8 cellular contexts compared by ENCODE assay signal in genomic region chr19:47483200-47483599, GRCh38. TPM values are rescaled to one million over a fixed set of nuclear protein-coding genes. Genes with fewer than 3 reads are reported as not detected.
DNase-seq lines count a peak whose midpoint lies in the region; ATAC-seq and TF ChIP-seq lines count a peak whose summit lies in the region.

No MANE protein-coding gene starts in this region.

- peaks cover 28% of the 10 kb centered on the region for H3K36me3 Mint-ChIP-seq in dendritic cell treated with granulocyte-macrophage colony-stimulating factor and Interleukin-4, amounts not matched to agents 40 ng/mL and 50 ng/mL, for 4 days (ENCODE audit: low read depth)
- no peaks in the 10 kb centered on the region for H3K36me3 Mint-ChIP-seq in nephron (ENCODE audit: low read depth)

- no peak for ATAC-seq in GM18867 (IDR thresholded peaks at IDR 0.05; ENCODE audit: unreplicated experiment)

- H3K27ac Mint-ChIP-seq in dendritic cell treated with granulocyte-macrophage colony-stimulating factor and Interleukin-4, amounts not matched to agents 40 ng/mL and 50 ng/mL, for 4 days = peak overlapping the region; percentile 99
- peak overlapping the region in 1 of 3 experiments; percentile 98 for H3K27ac Mint-ChIP-seq in nephron

- H3K9me3 Mint-ChIP-seq in dendritic cell treated with granulocyte-macrophage colony-stimulating factor and Interleukin-4, amounts not matched to agents 40 ng/mL and 50 ng/mL, for 4 days = no peaks in the 10 kb centered on the region
- no peaks in the 10 kb centered on the region for H3K9me3 Mint-ChIP-seq in nephron

- H3K27me3 ChIP-seq in BLaER1 treated with 17β-estradiol and CSF1 and Interleukin-3, amounts not matched to agents 10 nM and 100 nM = no peaks in the 10 kb centered on the region
- H3K27me3 ChIP-seq in MG63 = no peaks in the 10 kb centered on the region

- H3K4me3 ChIP-seq in BLaER1 treated with 17β-estradiol and CSF1 and Interleukin-3, amounts not matched to agents 10 nM and 100 nM = peak overlapping the region; percentile 60 to 79 (median 68); a peak in 13 of 20 replicates
- peak overlapping the region; percentile 70 for H3K4me3 ChIP-seq in MG63

- no peak for DNase-seq in MG63
- DNase-seq in stimulated activated CD4-positive, alpha-beta T cell treated with anti-CD3 and anti-CD28 coated beads, Interleukin-4, amount 100 ng/mL, for 4 hours = no peak
- DNase-seq in activated CD4-positive, CD25-positive, alpha-beta regulatory T cell (lab: John Stamatoyannopoulos, UW) = no peak
- no peak for DNase-seq in NCI-H1417 treated with DMSO at 0.1 percent for 48 hours (lab: John Stamatoyannopoulos, UW)

- H3K27ac ChIP-seq in BLaER1 treated with 17β-estradiol and CSF1 and Interleukin-3, amounts not matched to agents 10 nM and 100 nM = peak overlapping the region in 2 of 11 experiments; percentile 92 to 95; a peak in 2 of 22 replicates

- H3K4me1 Mint-ChIP-seq in dendritic cell treated with granulocyte-macrophage colony-stimulating factor and Interleukin-4, amounts not matched to agents 40 ng/mL and 50 ng/mL, for 4 days (ENCODE audit: low read depth) = peaks cover 41% of the 10 kb centered on the region
- H3K4me1 Mint-ChIP-seq in nephron = peaks cover 31% of the 10 kb centered on the region

- no peak for TF ChIP-seq CTCF in nephron (IDR thresholded peaks at IDR 0.05; ENCODE audit: unreplicated experiment in 3 of 3)

- H3K9ac ChIP-seq in BLaER1 treated with 17β-estradiol and CSF1 and Interleukin-3, amounts not matched to agents 10 nM and 100 nM = peak overlapping the region in 6 of 11 experiments; percentile 89 to 97 (median 92); a peak in 4 of 22 replicates

- peaks cover 8% of the 10 kb centered on the region for H3K27me3 Mint-ChIP-seq in dendritic cell treated with granulocyte-macrophage colony-stimulating factor and Interleukin-4, amounts not matched to agents 40 ng/mL and 50 ng/mL, for 4 days
- H3K27me3 Mint-ChIP-seq in nephron (ENCODE audit: low read depth) = peaks cover 29% of the 10 kb centered on the region

- no peak overlapping the region for H3K4me3 Mint-ChIP-seq in dendritic cell treated with granulocyte-macrophage colony-stimulating factor and Interleukin-4, amounts not matched to agents 40 ng/mL and 50 ng/mL, for 4 days
- H3K4me3 Mint-ChIP-seq in nephron = peak overlapping the region; percentile 92 to 99 (median 96)

- H3K36me3 ChIP-seq in BLaER1 treated with 17β-estradiol and CSF1 and Interleukin-3, amounts not matched to agents 10 nM and 100 nM = peaks cover 0 to 7% (median 0%) of the 10 kb centered on the region in 11 experiments; a peak in 6 of 22 replicates
- peaks cover 15% of the 10 kb centered on the region for H3K36me3 ChIP-seq in MG63

- H3K4me2 ChIP-seq in BLaER1 treated with 17β-estradiol and CSF1 and Interleukin-3, amounts not matched to agents 10 nM and 100 nM = peak overlapping the region; percentile 64 to 92 (median 86)

- peaks cover 0 to 10% (median 0%) of the 10 kb centered on the region in 11 experiments; a peak in 4 of 22 replicates for H4K20me1 ChIP-seq in BLaER1 treated with 17β-estradiol and CSF1 and Interleukin-3, amounts not matched to agents 10 nM and 100 nM

- intact Hi-C loops in dendritic cell treated with granulocyte-macrophage colony-stimulating factor and Interleukin-4, amounts not matched to agents 40 ng/mL and 50 ng/mL, for 4 days (cut with micrococcal nuclease) = loop anchor here (10.0 kb wide), 1 partner anchor 48 kb away; no protein-coding TSS in a partner anchor

- H3K9me3 ChIP-seq in BLaER1 treated with 17β-estradiol and CSF1 and Interleukin-3, amounts not matched to agents 10 nM and 100 nM (replicated peaks in 1 of 11) = no peaks in the 10 kb centered on the region
- H3K9me3 ChIP-seq in MG63 = no peaks in the 10 kb centered on the region

- peaks cover 35 to 48% (median 45%) of the 10 kb centered on the region in 10 experiments for H3K4me1 ChIP-seq in BLaER1 treated with 17β-estradiol and CSF1 and Interleukin-3, amounts not matched to agents 10 nM and 100 nM

RNA-seq across cellular contexts. Expression of gene KPTN, which starts 0.8 kb away (rescaled TPM):
- total RNA-seq in MG63 (2014; rRNA removed; shearing (Covaris generic); ENCODE audit: low replicate concordance) = 9.1 and 31.0 TPM in 2 replicates

RNA-seq across cellular contexts. Expression of gene SLC8A2, which starts 11.5 kb away (rescaled TPM):
- not detected in 2 replicates for total RNA-seq in MG63 (2014; rRNA removed; shearing (Covaris generic); ENCODE audit: low replicate concordance)

RNA-seq across cellular contexts. Expression of gene NAPA, which starts 31.7 kb away (rescaled TPM):
- 141 and 323 TPM in 2 replicates for total RNA-seq in MG63 (2014; rRNA removed; shearing (Covaris generic); ENCODE audit: low replicate concordance)
